8 cellular contexts compared by ENCODE assay signal in the genomic region with DNA sequence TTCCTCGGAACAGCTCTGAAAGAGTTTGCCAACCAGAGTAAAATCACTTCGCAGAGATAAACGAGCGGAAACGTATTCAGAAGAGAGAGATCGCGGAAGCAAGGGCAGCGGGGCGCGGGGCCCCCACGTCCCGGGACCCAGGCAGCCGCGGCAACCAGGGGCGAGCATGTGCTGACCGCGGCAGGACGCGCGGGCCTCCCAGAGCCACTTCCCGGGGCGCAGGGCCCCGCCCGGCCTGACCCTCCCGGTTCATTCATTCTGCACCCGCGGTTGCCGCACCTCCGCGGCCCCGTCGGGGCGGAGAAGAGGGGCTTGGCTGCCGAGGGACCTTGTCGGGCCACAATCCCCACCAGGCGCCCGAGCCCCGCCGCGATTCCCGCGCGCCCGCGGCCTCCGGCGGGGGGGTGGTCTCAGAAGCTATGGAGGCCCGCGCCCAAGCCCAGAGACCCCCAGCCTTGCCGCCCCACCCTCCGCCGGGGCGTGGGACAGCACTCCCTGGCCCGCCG. TPM values are rescaled to one million over a fixed set of nuclear protein-coding genes. Genes with fewer than 3 reads are reported as not detected.
DNase-seq lines count a peak whose midpoint lies in the region; ATAC-seq and TF ChIP-seq lines count a peak whose summit lies in the region.

No MANE protein-coding gene starts in this region.

- H3K27ac Mint-ChIP-seq in activated CD4-positive, alpha-beta memory T cell treated with anti-CD3 and anti-CD28 coated beads, Interleukin-2, amount 10 ng/mL, durations not matched to agents 7 days and 5 days: peak overlapping the region; percentile 89

- no peak overlapping the region for H2BK15ac ChIP-seq in IMR-90 (ENCODE audit: low read depth, low read length)

- peaks cover 3 to 27% of the 10 kb centered on the region in 2 experiments; a peak in 3 of 4 replicates for H3K79me1 ChIP-seq in IMR-90 (ENCODE audit: low read depth in 1 of 2, low read length in 2 of 2)

- no TSS peak for BruUV-seq in IMR-90 (replicated peaks; lab: Mats Ljungman, UMichigan)

- ATAC-seq in IMR-90 (ENCODE audit: low read depth): peak; percentile 4; the same call in 1 of the 2 replicates
- ATAC-seq in thoracic aorta (ENCODE audit: insufficient number of reproducible peaks, low FRiP score, low read depth): peak; percentile 4

- peak overlapping the region; percentile 93 for H3K4me3 Mint-ChIP-seq in activated CD4-positive, alpha-beta memory T cell treated with anti-CD3 and anti-CD28 coated beads, Interleukin-2, amount 10 ng/mL, durations not matched to agents 7 days and 5 days

- no peak overlapping the region; the same call in 1 of the 2 replicates for H4K91ac ChIP-seq in IMR-90 (ENCODE audit: insufficient read depth, low read depth, low read length)

- H3K9me3 ChIP-seq in IMR-90 (ENCODE audit: control insufficient read depth, insufficient read depth, low read length): no peaks in the 10 kb centered on the region
- H3K9me3 ChIP-seq in endocrine pancreas (ENCODE audit: control insufficient read depth, low read length): no peaks in the 10 kb centered on the region
- H3K9me3 ChIP-seq in mucosa of stomach (ENCODE audit: control insufficient read depth, low read length): no peaks in the 10 kb centered on the region
- H3K9me3 ChIP-seq in thoracic aorta: no peaks in the 10 kb centered on the region

- POLR2A ChIA-PET in GM10248 (lab: Yijun Ruan, JAX): no interaction called here
- POLR2A ChIA-PET in IMR-90 (lab: Charles Lee; ENCODE audit: unreplicated experiment): no interaction called here
- POLR2A ChIA-PET in activated CD4-positive, alpha-beta memory T cell treated with anti-CD3 and anti-CD28 coated beads, Interleukin-2, amount 10 ng/mL, durations not matched to agents 7 days and 5 days (lab: Charles Lee): interaction anchor here (0.6 to 2.4 kb wide), 14 partner anchors 9 to 1018 kb away, joined by 3 to 17 read pairs (median 6); a partner anchor contains a TSS

- in situ Hi-C loops in IMR-90 (cut with MboI; ENCODE audit: low sequenced_read_pairs): no loop called here

- H3K18ac ChIP-seq in IMR-90 (ENCODE audit: low read depth, low read length): 0 out of 2 replicates have a peak overlapping the region, but pooled peaks have one; percentile 17

- peak overlapping the region; percentile 49; the same call in 1 of the 2 replicates for H3K4ac ChIP-seq in IMR-90 (ENCODE audit: low read depth, low read length)

- WGBS in IMR-90 (ENCODE audit: extremely low coverage in 2 of 2, insufficient read length in 1 of 2), 2 experiments: 0% methylated on average over 7 of the region's 55 CpGs; no CpG with 5 or more reads in 1 of the 2 experiments

- H3K14ac ChIP-seq in IMR-90 (replicated peaks; ENCODE audit: low read depth, low read length): 0 out of 2 replicates have a peak overlapping the region, but pooled peaks have one; percentile 10

- TF ChIP-seq POLR2A in IMR-90 (IDR thresholded peaks at IDR 0.05; ENCODE audit: low read depth, low read length): no peak

- CTCF ChIA-PET in GM10248 (lab: Yijun Ruan, JAX): no interaction called here
- CTCF ChIA-PET in IMR-90 (lab: Yijun Ruan, JAX): interaction anchor here (0.5 to 0.6 kb wide), 2 partner anchors 8 to 26 kb away, joined by 3 to 4 read pairs; a partner anchor contains a TSS
- CTCF ChIA-PET in activated CD4-positive, alpha-beta memory T cell treated with anti-CD3 and anti-CD28 coated beads, Interleukin-2, amount 10 ng/mL, durations not matched to agents 7 days and 5 days (lab: Charles Lee): interaction anchor here (2.0 to 2.8 kb wide), 2 partner anchors 19 to 26 kb away, joined by 4 to 11 read pairs; a partner anchor contains a TSS

- H3K4me1 Mint-ChIP-seq in activated CD4-positive, alpha-beta memory T cell treated with anti-CD3 and anti-CD28 coated beads, Interleukin-2, amount 10 ng/mL, durations not matched to agents 7 days and 5 days: peaks cover 53% of the 10 kb centered on the region

- no peak overlapping the region for H2BK20ac ChIP-seq in IMR-90 (ENCODE audit: low read depth, low read length)

- no peak overlapping the region for H2AK5ac ChIP-seq in IMR-90 (ENCODE audit: low read depth, low read length)

- H3K4me3 ChIP-seq in IMR-90 (ENCODE audit: insufficient read depth, low read depth, low read length) (peak overlapping the region; percentile 86), endocrine pancreas (ENCODE audit: control insufficient read depth, insufficient read depth, low read length) (peak overlapping the region; percentile 85), mucosa of stomach (ENCODE audit: low read length) (peak overlapping the region; percentile 64), thoracic aorta (peak overlapping the region; percentile 97)

- no peak for TF ChIP-seq RAD21 in IMR-90 (IDR thresholded peaks at IDR 0.05; ENCODE audit: low read length)

- intact Hi-C loops in IMR-90 (cut with micrococcal nuclease): no loop called here

- H3K9me1 ChIP-seq in IMR-90 (ENCODE audit: insufficient read depth, low read length): peaks cover 12% of the 10 kb centered on the region

- peak overlapping the region; percentile 89 for H3K9ac ChIP-seq in IMR-90 (ENCODE audit: low read depth, low read length)
- H3K9ac ChIP-seq in endocrine pancreas (ENCODE audit: control insufficient read depth, insufficient read depth, low read length): peak overlapping the region; percentile 90
- peak overlapping the region; percentile 88 for H3K9ac ChIP-seq in mucosa of stomach (ENCODE audit: low read length)

- no peak overlapping the region for H2BK120ac ChIP-seq in IMR-90 (ENCODE audit: low read depth, low read length)

- peak overlapping the region; percentile 98 for H2AK9ac ChIP-seq in IMR-90 (replicated peaks; ENCODE audit: low read depth, low read length, poor library complexity)

- no peaks in the 10 kb centered on the region for H3K36me3 ChIP-seq in IMR-90 (ENCODE audit: control insufficient read depth, insufficient read depth, low read length)
- H3K36me3 ChIP-seq in endocrine pancreas (ENCODE audit: control insufficient read depth, insufficient read depth, low read length): no peaks in the 10 kb centered on the region
- H3K36me3 ChIP-seq in mucosa of stomach (ENCODE audit: control insufficient read depth, insufficient read depth, low read length): no peaks in the 10 kb centered on the region
- H3K36me3 ChIP-seq in thoracic aorta: no peaks in the 10 kb centered on the region

- DNase-seq in GM10248 (ENCODE audit: extremely low spot score) (peak; percentile 17), IMR-90 (peak; percentile 7), thoracic aorta (ENCODE audit: low spot score) (no peak), OCI-M2 (lab: John Stamatoyannopoulos, UW; ENCODE audit: unreplicated experiment) (no peak), NOMO-1 treated with dmso at 0.1 percent for 144 hours (lab: John Stamatoyannopoulos, UW; ENCODE audit: unreplicated experiment) (no peak)
- peak; percentile 58 for DNase-seq in activated CD4-positive, alpha-beta memory T cell treated with anti-CD3 and anti-CD28 coated beads, Interleukin-2, amount 10 ng/mL, durations not matched to agents 7 days and 5 days

- H4K5ac ChIP-seq in IMR-90 (ENCODE audit: low read depth, low read length): no peak overlapping the region; the same call in 1 of the 2 replicates

- peak overlapping the region in 1 of 2 experiments; percentile 7; a peak in 1 of 4 replicates for H4K8ac ChIP-seq in IMR-90 (ENCODE audit: low read depth in 2 of 2, low read length in 2 of 2)

- dilution Hi-C loops in IMR-90 (cut with HindIII; ENCODE audit: low sequenced_read_pairs, unreplicated experiment): no loop called here

- no peaks in the 10 kb centered on the region for H3K9me3 Mint-ChIP-seq in activated CD4-positive, alpha-beta memory T cell treated with anti-CD3 and anti-CD28 coated beads, Interleukin-2, amount 10 ng/mL, durations not matched to agents 7 days and 5 days

- H3K4me1 ChIP-seq in IMR-90 (ENCODE audit: control insufficient read depth, insufficient read depth, low read length) (peaks cover 9% of the 10 kb centered on the region), endocrine pancreas (ENCODE audit: control insufficient read depth, insufficient read depth, low read length) (peaks cover 16% of the 10 kb centered on the region), mucosa of stomach (ENCODE audit: control insufficient read depth, insufficient read depth, low read length) (peaks cover 16% of the 10 kb centered on the region), thoracic aorta (ENCODE audit: control insufficient read depth in 1 of 2, low read depth in 2 of 2) (peaks cover 26 to 51% of the 10 kb centered on the region in 2 donors)

- peak overlapping the region; percentile 97 for H3K4me2 ChIP-seq in IMR-90 (ENCODE audit: low read depth, low read length)

- peaks cover 14% of the 10 kb centered on the region for H3K36me3 Mint-ChIP-seq in activated CD4-positive, alpha-beta memory T cell treated with anti-CD3 and anti-CD28 coated beads, Interleukin-2, amount 10 ng/mL, durations not matched to agents 7 days and 5 days (ENCODE audit: low read depth)

- H2AFZ ChIP-seq in IMR-90 (replicated peaks; ENCODE audit: low read length, poor library complexity): peak overlapping the region; percentile 94

- H4K20me1 ChIP-seq in IMR-90 (ENCODE audit: insufficient read depth, low read length): peaks cover 50% of the 10 kb centered on the region

- H2BK5ac ChIP-seq in IMR-90 (ENCODE audit: low read depth, low read length, poor library complexity, severe bottlenecking): peak overlapping the region; percentile 78

- no peak overlapping the region for H3K56ac ChIP-seq in IMR-90 (ENCODE audit: extremely low read depth, insufficient read depth, low read length)

- H3K23ac ChIP-seq in IMR-90 (ENCODE audit: low read depth, low read length): peak overlapping the region; percentile 52; the same call in 1 of the 2 replicates

- H3K27me3 Mint-ChIP-seq in activated CD4-positive, alpha-beta memory T cell treated with anti-CD3 and anti-CD28 coated beads, Interleukin-2, amount 10 ng/mL, durations not matched to agents 7 days and 5 days: no peaks in the 10 kb centered on the region

- H3K27me3 ChIP-seq in IMR-90 (ENCODE audit: control insufficient read depth, insufficient read depth, low read length) (no peaks in the 10 kb centered on the region), endocrine pancreas (ENCODE audit: control insufficient read depth, insufficient read depth, low read length) (no peaks in the 10 kb centered on the region), mucosa of stomach (ENCODE audit: control insufficient read depth, insufficient read depth, low read length) (no peaks in the 10 kb centered on the region), thoracic aorta (replicated peaks; ENCODE audit: insufficient read depth) (no peaks in the 10 kb centered on the region)

- TF ChIP-seq CTCF in GM10248 (IDR thresholded peaks at IDR 0.05; ENCODE audit: control extremely low read depth, extremely low read depth, low read depth, missing control alignments) (no peak), IMR-90 (conservative IDR thresholded peaks at IDR 0.05; ENCODE audit: low read depth, low read length) (no peak), thoracic aorta (IDR thresholded peaks at IDR 0.05) (no peak)

- H3K27ac ChIP-seq in IMR-90 (ENCODE audit: insufficient read depth, low read length) (peak overlapping the region; percentile 97), thoracic aorta (peak overlapping the region; percentile 95)

RNA-seq across cellular contexts. Expression of a gene that starts 0.6 kb away (rescaled TPM):
- total RNA-seq in IMR-90 (2012; rRNA removed) (64.5 and 90.3 TPM in 2 replicates), thoracic aorta (10 to 100 TPM; 32.9 to 37.2 TPM)
- 103 and 113 TPM in 2 replicates for polyA plus RNA-seq in IMR-90 (2012; rRNA removed)
- 20.1 and 38.4 TPM in 2 replicates for polyA plus RNA-seq in IMR-90 (2012; cell fraction: cytosol; rRNA removed)
- polyA plus RNA-seq in IMR-90 (2012; cell fraction: nucleus; rRNA removed; ENCODE audit: low replicate concordance): 6.4 and 41.8 TPM in 2 replicates
- 100 to 1,000 TPM; 159 to 170 TPM for total RNA-seq in activated CD4-positive, alpha-beta memory T cell treated with anti-CD3 and anti-CD28 coated beads, Interleukin-2, amount 10 ng/mL, durations not matched to agents 7 days and 5 days

RNA-seq across cellular contexts. Expression of a gene that starts 26.1 kb away (rescaled TPM):
- total RNA-seq in IMR-90 (2012; rRNA removed) (90.7 and 124 TPM in 2 replicates), thoracic aorta (10 to 100 TPM; 25.0 to 71.2 TPM)
- 48.0 and 64.2 TPM in 2 replicates for polyA plus RNA-seq in IMR-90 (2012; rRNA removed)
- polyA plus RNA-seq in IMR-90 (2012; cell fraction: cytosol; rRNA removed): 6.7 and 15.9 TPM in 2 replicates
- 1.5 and 27.9 TPM in 2 replicates for polyA plus RNA-seq in IMR-90 (2012; cell fraction: nucleus; rRNA removed; ENCODE audit: low replicate concordance)
- total RNA-seq in activated CD4-positive, alpha-beta memory T cell treated with anti-CD3 and anti-CD28 coated beads, Interleukin-2, amount 10 ng/mL, durations not matched to agents 7 days and 5 days: 10 to 100 TPM; 57.2 to 58.0 TPM

Comparison
In these comparisons a context has a peak if more than half of its experiments do, and no peak if none do; other contexts are left out.
1. DNase-seq: peak in GM10248 (single experiment), IMR-90 (single experiment) and activated CD4-positive, alpha-beta memory T cell treated with anti-CD3 and anti-CD28 coated beads, Interleukin-2, amount 10 ng/mL, durations not matched to agents 7 days and 5 days (single experiment); none in thoracic aorta (single experiment), OCI-M2 (single experiment) and NOMO-1 treated with dmso at 0.1 percent for 144 hours (single experiment).
2. Peak in every context shown above with its lines, with median percentiles within 50 percentile points of each other: H3K4me3 ChIP-seq and H3K9ac ChIP-seq.